ENCODE assay signal across 15 cellular contexts in genomic region chr5:145636396-145636795, GRCh38.
DNase-seq lines count a peak whose midpoint lies in the region; ATAC-seq and TF ChIP-seq lines count a peak whose summit lies in the region.
"Had no signal": no experiment of that assay in that cellular context is flagged by ENCODE, and none has a peak within 500 bp of the region (broad histone marks: within the 10 kb centered on the region; RNA-seq: fewer than 3 reads in every experiment).

No MANE protein-coding gene starts in this region.

- H3F3A ChIP-seq in SK-N-SH (replicated peaks; ENCODE audit: insufficient read depth), result no peaks in the 10 kb centered on the region

- H3K27me3 ChIP-seq in SK-N-SH (ENCODE audit: insufficient read depth), result no peaks in the 10 kb centered on the region

- H3K4me2 ChIP-seq in SK-N-SH, result no peak overlapping the region

- H3K4me1 ChIP-seq in SK-N-SH (ENCODE audit: control insufficient read depth in 1 of 2, insufficient read depth in 2 of 2, low read depth in 1 of 2, low read length in 1 of 2), result no peaks in the 10 kb centered on the region; a peak in 2 of 4 replicates
- H3K4me1 ChIP-seq: HAP-1 had no signal

- peak; percentile 3 for DNase-seq in DMS 273 (lab: John Stamatoyannopoulos, UW; ENCODE audit: unreplicated experiment)
- DNase-seq in DMS 273 treated with DMSO at 0.1 percent for 48 hours (lab: John Stamatoyannopoulos, UW), result no peak
- DNase-seq in SK-N-SH, result peak; percentile 21
- peak; percentile 28 for DNase-seq in epithelial cell of esophagus (ENCODE audit: low read depth)
- DNase-seq in retina, result peak; percentile 28
- DNase-seq in NAMALWA (ENCODE audit: low spot score), result no peak
- DNase-seq in activated CD8-positive, alpha-beta memory T cell treated with anti-CD3 and anti-CD28 coated beads, Interleukin-2, amount 50 U/mL, for 48 hours, result no peak
- DNase-seq: Caco-2; CD8-positive, alpha-beta T cell; DMS79 treated with DMSO at 0.1 percent for 48 hours; EL; GF-D8 had no signal

- no peak; the same call in 2 of the 3 replicates for ATAC-seq in SK-N-SH treated with all-trans-retinoic acid at 6 μM for 48 hours
- ATAC-seq: CD8-positive, alpha-beta T cell had no signal

- 88% methylated on average over 1 of the region's 1 CpG for WGBS in SK-N-SH (ENCODE audit: low lambda C conversion rate)

- no peaks in the 10 kb centered on the region for H3K79me2 ChIP-seq in SK-N-SH (ENCODE audit: insufficient read depth)

- H3K4me3 ChIP-seq in SK-N-SH (ENCODE audit: low read depth in 2 of 2, low read length in 1 of 2), result no peak overlapping the region
- H3K4me3 ChIP-seq in epithelial cell of esophagus (ENCODE audit: low read length), result no peak overlapping the region
- H3K4me3 ChIP-seq: HAP-1 had no signal

- peak overlapping the region in 1 of 2 experiments; percentile 43; a peak in 3 of 4 replicates for H3K27ac ChIP-seq in SK-N-SH (ENCODE audit: low read depth in 2 of 2, low read length in 1 of 2)
- H3K27ac ChIP-seq: 22Rv1 had no signal

- no peak for TF ChIP-seq RAD21 in SK-N-SH (IDR thresholded peaks at IDR 0.05; ENCODE audit: low read length)

- no peaks in the 10 kb centered on the region for H3K9me3 ChIP-seq in SK-N-SH
- H3K9me3 ChIP-seq: Caco-2, HAP-1 had no signal

- TF ChIP-seq CTCF in SK-N-SH (IDR thresholded peaks at IDR 0.05) (no peak), epithelial cell of esophagus (IDR thresholded peaks at IDR 0.05; ENCODE audit: insufficient read depth, low read depth, low read length, missing control alignments) (no peak)

- H3K36me3 ChIP-seq in SK-N-SH (replicated peaks in 1 of 2; ENCODE audit: control insufficient read depth in 1 of 2, insufficient read depth in 2 of 2, low read length in 1 of 2), result no peaks in the 10 kb centered on the region
- H3K36me3 ChIP-seq: HAP-1 had no signal

- no peak overlapping the region for H2AFZ ChIP-seq in SK-N-SH (ENCODE audit: low read depth)

- no peak for TF ChIP-seq EP300 in SK-N-SH (IDR thresholded peaks at IDR 0.05; ENCODE audit: borderline replicate concordance in 1 of 2, low read depth in 1 of 2, low read length in 1 of 2)

- no peaks in the 10 kb centered on the region for H4K20me1 ChIP-seq in SK-N-SH (ENCODE audit: insufficient read depth)

- H3K9me2 ChIP-seq in SK-N-SH, result no peaks in the 10 kb centered on the region

- no peak overlapping the region for H3K9ac ChIP-seq in SK-N-SH

- CTCF ChIA-PET in SK-N-SH (lab: Yijun Ruan, JAX), result no interaction called here

- POLR2A ChIA-PET in SK-N-SH (lab: Yijun Ruan, JAX), result no interaction called here

TF ChIP-seq in SK-N-SH, 30 proteins besides CTCF, POLR2A, EP300 and RAD21:
- TF ChIP-seq GATA2 (CRISPR knock-in tag; IDR thresholded peaks at IDR 0.05), result no peak; the same call in 1 of the 2 replicates
- TF ChIP-seq CHD2 (IDR thresholded peaks at IDR 0.05; ENCODE audit: low read length, partially characterized antibody), result no peak
- no peak for TF ChIP-seq EZH2phosphoT487 (IDR thresholded peaks at IDR 0.05; ENCODE audit: borderline replicate concordance, low read depth)
- TF ChIP-seq USF2 (IDR thresholded peaks at IDR 0.05; ENCODE audit: borderline replicate concordance, low read depth, low read length), result no peak

TF ChIP-seq in SK-N-SH treated with all-trans-retinoic acid at 6 μM for 48 hours, 23 proteins besides CTCF, POLR2A, EP300 and RAD21:
- TF ChIP-seq RARB (CRISPR knock-in tag; IDR thresholded peaks at IDR 0.05) (no peak), TSHZ2 (CRISPR knock-in tag; IDR thresholded peaks at IDR 0.05) (no peak), CREB5 (CRISPR knock-in tag; IDR thresholded peaks at IDR 0.05; ENCODE audit: low read depth) (no peak), BACH2 (CRISPR knock-in tag; IDR thresholded peaks at IDR 0.05; ENCODE audit: borderline replicate concordance) (no peak), PPARA (CRISPR knock-in tag; IDR thresholded peaks at IDR 0.05; ENCODE audit: borderline replicate concordance) (no peak), CSRNP3 (CRISPR knock-in tag; IDR thresholded peaks at IDR 0.05) (no peak)
TF ChIP-seq in SK-N-SH treated with all-trans-retinoic acid at 6 μM for 48 hours: peak in this region for 0.

Comparison
In these comparisons a context has a peak if more than half of its experiments do, and no peak if none do; other contexts are left out.
1. DNase-seq: peak in DMS 273 (single experiment), SK-N-SH (single experiment), epithelial cell of esophagus (single experiment) and retina (single experiment); none in DMS 273 treated with DMSO at 0.1 percent for 48 hours (single experiment), NAMALWA (single experiment) and activated CD8-positive, alpha-beta memory T cell treated with anti-CD3 and anti-CD28 coated beads, Interleukin-2, amount 50 U/mL, for 48 hours (single experiment).